Comparison of ENCODE assay signal across 8 cellular contexts in the genomic region with DNA sequence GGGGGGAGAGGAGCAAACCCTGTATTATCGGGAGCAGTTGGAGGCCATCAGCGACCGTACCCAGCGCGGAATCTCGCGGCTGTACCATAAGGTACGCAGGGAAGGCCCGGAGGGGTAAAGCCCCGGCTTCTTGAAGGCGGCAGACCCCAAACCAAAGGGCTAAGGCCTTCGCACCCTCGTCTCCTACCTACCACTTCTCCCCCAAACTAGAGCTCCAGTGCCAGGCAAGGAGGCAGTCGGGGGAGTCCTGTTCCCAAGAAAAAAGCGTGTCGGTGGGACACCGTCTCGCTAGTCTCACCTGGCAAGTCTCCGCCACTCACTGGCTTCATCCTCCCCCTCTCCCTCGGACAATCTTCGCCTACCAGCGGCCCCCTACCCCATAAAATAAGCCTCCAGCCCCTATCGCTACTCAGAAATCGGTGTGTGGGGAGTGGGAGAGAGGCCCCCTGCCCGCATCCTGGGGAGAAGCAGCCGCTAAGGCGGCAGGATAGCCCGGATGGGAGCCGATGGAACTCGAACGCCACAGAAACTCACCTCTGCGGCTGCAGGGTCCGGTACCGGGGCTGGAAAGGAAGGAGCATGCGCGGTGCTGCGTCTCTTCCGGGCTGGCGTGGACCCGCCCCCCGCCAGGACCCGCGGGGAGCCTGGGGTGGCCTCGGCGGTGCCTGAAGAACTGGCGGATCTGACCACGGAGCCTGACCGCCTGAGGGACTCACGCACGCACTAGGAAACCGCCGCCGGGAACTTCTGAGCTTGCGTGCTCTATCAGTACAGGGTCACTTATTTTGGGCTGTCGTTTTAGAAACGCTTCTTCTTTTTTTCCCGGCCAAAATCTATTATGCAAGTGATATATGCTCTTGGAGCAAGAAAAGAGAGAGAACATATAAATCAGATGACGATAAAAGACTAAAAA. TPM values are rescaled to one million over a fixed set of nuclear protein-coding genes. Genes with fewer than 3 reads are reported as not detected.
DNase-seq lines count a peak whose midpoint lies in the region; ATAC-seq and TF ChIP-seq lines count a peak whose summit lies in the region.

TSS of gene RPS10 (minus strand) at position 572 of the 913 bp plus-strand sequence. CDS start 848 bp downstream, outside the sequence.

- WGBS in adrenal gland, 4 donors, result 0 to 1% (median 1%) methylated on average over 23 to 58 of the region's 58 CpGs
- WGBS in trophoblast cell (ENCODE audit: extremely low coverage, insufficient coverage, insufficient read length), result no CpG with 5 or more reads among the region's 58 CpGs
- WGBS in tibial nerve, 2 donors, result 0% methylated on average over 49 to 57 of the region's 58 CpGs

- peaks cover 7% of the 10 kb centered on the region for H3K79me1 ChIP-seq in trophoblast cell (ENCODE audit: low read length)

- no peak for TF ChIP-seq CTCF in GM10266 (IDR thresholded peaks at IDR 0.05; ENCODE audit: control insufficient read depth, insufficient read depth, low read depth, missing control alignments)
- TF ChIP-seq CTCF in adrenal gland (IDR thresholded peaks at IDR 0.05), result peak in 1 of 6 experiments; percentile 4
- TF ChIP-seq CTCF in tibial nerve (IDR thresholded peaks at IDR 0.05), result peak in 1 of 5 experiments; percentile 20

- intact Hi-C loops in T-helper 1 cell treated with Interleukin-12 subunit alpha and Interleukin-12 subunit beta and Interleukin-4 antibody, amounts not matched to agents 30 ng/mL and 1 ng/mL, for 36 hours (cut with micrococcal nuclease), result loop anchor here (1.0 kb wide), 7 partner anchors 33 to 332 kb away; partner anchors contain the start of genes HMGA1, NUDT3, SMIM29 and SNRPC
- intact Hi-C loops in adrenal gland (cut with DNase I), result no loop called here
- intact Hi-C loops in cardiac septum (cut with DNase I), result loop anchor here (5.0 kb wide), 1 partner anchor 638 kb away; the partner anchor contains the start of gene LEMD2

- peak within 1 kb of the TSS; percentile 92 for H3K14ac ChIP-seq in trophoblast cell (ENCODE audit: low read length)

- H3K4me2 ChIP-seq in trophoblast cell (ENCODE audit: low read length), result peak within 1 kb of the TSS; percentile 90

- H3K9me3 ChIP-seq in adrenal gland (replicated peaks in 1 of 3) (no peaks in the 10 kb centered on the region), trophoblast cell (ENCODE audit: insufficient read depth, low read depth, low read length) (no peaks in the 10 kb centered on the region), tibial nerve (no peaks in the 10 kb centered on the region)

- peak within 1 kb of the TSS; percentile 67 for H2BK5ac ChIP-seq in trophoblast cell (ENCODE audit: low read depth, low read length, poor library complexity)

- H3K4me1 ChIP-seq in adrenal gland (replicated peaks in 1 of 2) (peaks cover 6 to 11% of the 10 kb centered on the region in 2 donors), trophoblast cell (ENCODE audit: control insufficient read depth in 1 of 2, insufficient read depth in 2 of 2, low read length in 2 of 2) (peaks cover 3 to 6% of the 10 kb centered on the region in 2 experiments), tibial nerve (peaks cover 0 to 40% (median 9%) of the 10 kb centered on the region in 4 donors)

- peaks cover 9% of the 10 kb centered on the region for H3K79me2 ChIP-seq in trophoblast cell (ENCODE audit: control insufficient read depth, insufficient read depth, low read length, poor library complexity)

- DNase-seq in GM10266 (ENCODE audit: extremely low spot score) (peak; percentile 97), NCI-H1694 (lab: John Stamatoyannopoulos, UW) (peak; percentile 71), adrenal gland (peak; percentile 94 to 97 (median 95)), cardiac septum (ENCODE audit: low spot score) (peak; percentile 98), trophoblast cell (peak; percentile 92 to 97), tibial nerve (ENCODE audit: low spot score in 2 of 2) (peak; percentile 82 to 84)

- peak within 1 kb of the TSS in 3 of 4 donors; percentile 38 to 73 (median 60) for H3K4me3 ChIP-seq in adrenal gland
- H3K4me3 ChIP-seq in trophoblast cell (ENCODE audit: low read depth, low read length), result peak within 1 kb of the TSS; percentile 95
- H3K4me3 ChIP-seq in tibial nerve, result peak within 1 kb of the TSS; percentile 57 to 81 (median 70)

- H2AK5ac ChIP-seq in trophoblast cell (ENCODE audit: low read length), result peak within 1 kb of the TSS; percentile 42

- H3K18ac ChIP-seq in trophoblast cell (ENCODE audit: low read length), result peak within 1 kb of the TSS; percentile 69

- H4K12ac ChIP-seq in trophoblast cell (ENCODE audit: low read depth, low read length), result peak within 1 kb of the TSS; percentile 75

- H3K23ac ChIP-seq in trophoblast cell (ENCODE audit: low read length), result no peak within 1 kb of the TSS

- TF ChIP-seq POLR2A in adrenal gland (IDR thresholded peaks at IDR 0.05) (peak; percentile 78 to 89), tibial nerve (IDR thresholded peaks at IDR 0.05) (peak; percentile 72 to 76)

- no peaks in the 10 kb centered on the region for H3K27me3 ChIP-seq in adrenal gland
- no peaks in the 10 kb centered on the region for H3K27me3 ChIP-seq in trophoblast cell (ENCODE audit: insufficient read depth, low read length)
- H3K27me3 ChIP-seq in tibial nerve, result no peaks in the 10 kb centered on the region

- no peak within 1 kb of the TSS for H2BK12ac ChIP-seq in trophoblast cell (ENCODE audit: low read length)

- ATAC-seq in HG02840 (IDR thresholded peaks at IDR 0.05; ENCODE audit: low FRiP score, unreplicated experiment), result peak; percentile 88

- H2AFZ ChIP-seq in trophoblast cell (ENCODE audit: insufficient read depth, low read length, poor library complexity), result peak within 1 kb of the TSS; percentile 23

- peak within 1 kb of the TSS; percentile 98 for H3K9ac ChIP-seq in trophoblast cell (ENCODE audit: low read length)

- peak within 1 kb of the TSS; percentile 55 for H2BK120ac ChIP-seq in trophoblast cell (ENCODE audit: insufficient read depth, low read length, poor library complexity)

- H3K36me3 ChIP-seq in adrenal gland (replicated peaks in 1 of 2) (peaks cover 0 to 39% of the 10 kb centered on the region in 2 donors), trophoblast cell (ENCODE audit: control insufficient read depth in 1 of 2, insufficient read depth in 2 of 2, low read length in 2 of 2) (peaks cover 30 to 38% of the 10 kb centered on the region in 2 experiments), tibial nerve (peaks cover 4 to 38% (median 18%) of the 10 kb centered on the region in 3 donors)

- peak within 1 kb of the TSS; percentile 92 for H3K4ac ChIP-seq in trophoblast cell (ENCODE audit: low read depth, low read length)

- H4K91ac ChIP-seq in trophoblast cell (ENCODE audit: low read depth, low read length), result peak within 1 kb of the TSS; percentile 65

- H3K27ac ChIP-seq in adrenal gland (peak within 1 kb of the TSS; percentile 44 to 89 (median 85)), trophoblast cell (ENCODE audit: low read depth, low read length) (peak within 1 kb of the TSS; percentile 72), tibial nerve (peak within 1 kb of the TSS; percentile 65 to 90 (median 86))

- peak; percentile 85 to 89 for TF ChIP-seq EP300 in tibial nerve (IDR thresholded peaks at IDR 0.05)

- peak within 1 kb of the TSS; percentile 77 for H4K8ac ChIP-seq in trophoblast cell (ENCODE audit: low read depth, low read length)

RNA-seq across cellular contexts. Expression of gene RPS10, which starts in this region (rescaled TPM):
- 1,273 and 1,275 TPM in 2 replicates for total RNA-seq in T-helper 1 cell treated with Interleukin-12 subunit alpha and Interleukin-12 subunit beta and Interleukin-4 antibody, amounts not matched to agents 30 ng/mL and 1 ng/mL, for 36 hours
- total RNA-seq in adrenal gland (1,000 to 10,000 TPM; 1,048 to 3,093 (median 1,795) TPM), cardiac septum (542 TPM), tibial nerve (1,000 to 10,000 TPM; 1,731 to 2,603 (median 2,031) TPM)
- polyA plus RNA-seq in adrenal gland, result 1,000 to 10,000 TPM in 2 of 3 donors, 100 to 1,000 TPM in 1; 937 to 2,565 (median 2,238) TPM
- 1,291 and 1,293 TPM in 2 replicates for polyA plus RNA-seq in trophoblast cell (2013)

Comparison
In these comparisons a context has a peak if more than half of its experiments do, and no peak if none do; other contexts are left out.
1. Peak in every context shown above with its lines: DNase-seq, ATAC-seq, H3K4me3 ChIP-seq and H3K27ac ChIP-seq.
2. intact Hi-C loops: an anchor here in T-helper 1 cell treated with Interleukin-12 subunit alpha and Interleukin-12 subunit beta and Interleukin-4 antibody, amounts not matched to agents 30 ng/mL and 1 ng/mL, for 36 hours (1.0 kb wide) and cardiac septum (5.0 kb wide); none called in adrenal gland.